7 cellular contexts compared by ENCODE assay signal in genomic region chr3:168094580-168094876, GRCh38. TPM values are rescaled to one million over a fixed set of nuclear protein-coding genes. Genes with fewer than 3 reads are reported as not detected.
DNase-seq lines count a peak whose midpoint lies in the region; ATAC-seq, FAIRE-seq and TF ChIP-seq lines count a peak whose summit lies in the region.

No MANE protein-coding gene starts in this region.

- TF ChIP-seq CTCF in H9 (conservative IDR thresholded peaks at IDR 0.05) (no peak), fibroblast of mammary gland (conservative IDR thresholded peaks at IDR 0.05; ENCODE audit: control insufficient read depth, insufficient read depth, low read depth, low read length) (no peak), pancreas (IDR thresholded peaks at IDR 0.05) (no peak)

- no CpG with 5 or more reads among the region's 9 CpGs for WGBS in H9 (ENCODE audit: extremely low coverage, insufficient read length, low lambda C conversion rate)
- WGBS in pancreas, 2 donors, result 0 to 1% methylated on average over 9 of the region's 9 CpGs

- no peak overlapping the region for H3K23ac ChIP-seq in H9 (ENCODE audit: insufficient read length, low read depth, low read length)

- H3K36me3 ChIP-seq in SK-N-MC (ENCODE audit: insufficient read depth, low read length) (no peaks in the 10 kb centered on the region), pancreas (no peaks in the 10 kb centered on the region)

- peaks cover 10% of the 10 kb centered on the region; the same call in 1 of the 2 replicates for H3K79me2 ChIP-seq in H9 (ENCODE audit: insufficient read depth, low read length)

- H3K4me3 ChIP-seq in SK-N-MC (peak overlapping the region; percentile 82), fibroblast of mammary gland (ENCODE audit: control insufficient read depth, low read depth, low read length) (peak overlapping the region; percentile 72), pancreas (peak overlapping the region; percentile 72 to 91 (median 86))

- no peak overlapping the region for H4K5ac ChIP-seq in H9 (ENCODE audit: insufficient read length, low read depth, low read length)

- no peak for DNase-seq in H9
- DNase-seq in SK-N-MC (ENCODE audit: low read depth, low spot score), result no peak
- no peak for DNase-seq in fibroblast of mammary gland (ENCODE audit: low read depth)
- no peak for DNase-seq in pancreas
- DNase-seq in SIG-M5 (lab: John Stamatoyannopoulos, UW), result no peak
- DNase-seq in EL, result no peak
- DNase-seq in mucosa of gallbladder (ENCODE audit: low spot score), result no peak

- H3K4me1 ChIP-seq in H9 (ENCODE audit: insufficient read depth, low read length) (peaks cover 6% of the 10 kb centered on the region), pancreas (peaks cover 23 to 41% (median 38%) of the 10 kb centered on the region in 3 donors)

- peaks cover 41 to 49% of the 10 kb centered on the region in 2 experiments for H3K4me1 Mint-ChIP-seq in H9

- no peak overlapping the region for H2BK120ac ChIP-seq in H9 (ENCODE audit: low read depth, low read length, poor library complexity, severe bottlenecking)

- no peak overlapping the region for H3K56ac ChIP-seq in H9 (ENCODE audit: insufficient read length, low read depth, low read length)

- ATAC-seq in pancreas, result peak in 1 of 4 donors; percentile 0

- H3K27me3 Mint-ChIP-seq in H9 (ENCODE audit: low read depth), result no peaks in the 10 kb centered on the region

- no peak overlapping the region for H2BK20ac ChIP-seq in H9 (ENCODE audit: low read depth, low read length, poor library complexity, severe bottlenecking)

- no peak overlapping the region for H2BK15ac ChIP-seq in H9 (ENCODE audit: low read depth, low read length)

- H3K18ac ChIP-seq in H9 (ENCODE audit: insufficient read length, low read depth, low read length), result no peak overlapping the region

- H3K4ac ChIP-seq in H9 (ENCODE audit: low read depth, low read length), result no peak overlapping the region

- H3K14ac ChIP-seq in H9 (ENCODE audit: insufficient read depth, low read length), result no peak overlapping the region

- H3K4me2 ChIP-seq in H9 (ENCODE audit: insufficient read depth, insufficient read length, low read length), result peak overlapping the region; percentile 99

- H4K91ac ChIP-seq in H9 (ENCODE audit: insufficient read length, low read depth, low read length), result no peak overlapping the region

- H2AK5ac ChIP-seq in H9 (ENCODE audit: insufficient read length, low read length), result no peak overlapping the region

- H3K9me3 ChIP-seq in H9 (ENCODE audit: control insufficient read depth, low read depth, low read length) (no peaks in the 10 kb centered on the region), SK-N-MC (ENCODE audit: low read depth, low read length) (no peaks in the 10 kb centered on the region), pancreas (no peaks in the 10 kb centered on the region)

- no peak overlapping the region for H2BK5ac ChIP-seq in H9 (ENCODE audit: insufficient read length, low read length)

- H3K4me3 Mint-ChIP-seq in H9, result peak overlapping the region; percentile 79 to 96

- no peaks in the 10 kb centered on the region for H3K9me3 Mint-ChIP-seq in H9

- H3T11ph ChIP-seq in H9 (ENCODE audit: low read length), result no peak overlapping the region

- H2BK12ac ChIP-seq in H9 (ENCODE audit: insufficient read length, low read depth, low read length), result no peak overlapping the region

- no peaks in the 10 kb centered on the region for H3K27me3 ChIP-seq in H9 (ENCODE audit: insufficient read depth, low read length)
- H3K27me3 ChIP-seq in pancreas, result no peaks in the 10 kb centered on the region

- no peaks in the 10 kb centered on the region; a peak in 1 of 7 replicates for H3K36me3 Mint-ChIP-seq in H9 (ENCODE audit: insufficient read depth in 1 of 3, low read depth in 3 of 3)

- intact Hi-C loops in pancreas (cut with DNase I), result no loop called here

- no peak overlapping the region for H3K9ac ChIP-seq in H9 (ENCODE audit: extremely low read depth, insufficient read length, low read length)
- H3K9ac ChIP-seq in SK-N-MC (ENCODE audit: insufficient read length), result no peak overlapping the region

- peaks cover 10% of the 10 kb centered on the region for H3K23me2 ChIP-seq in H9 (ENCODE audit: insufficient read length, low read depth, low read length, poor library complexity, severe bottlenecking)

- H2AFZ ChIP-seq in H9 (ENCODE audit: low read length), result no peak overlapping the region

- H3K27ac Mint-ChIP-seq in H9, result peak overlapping the region in 1 of 3 experiments; percentile 86; a peak in 1 of 7 replicates

- no peak overlapping the region for H4K8ac ChIP-seq in H9 (replicated peaks; ENCODE audit: insufficient read length, low read depth, low read length)

- H3K79me1 ChIP-seq in H9 (ENCODE audit: insufficient read depth, low read depth, low read length, poor library complexity, severe bottlenecking), result no peaks in the 10 kb centered on the region

- H4K20me1 ChIP-seq in H9 (ENCODE audit: control insufficient read depth, insufficient read depth, insufficient read length), result no peaks in the 10 kb centered on the region

- no peak overlapping the region for H3K27ac ChIP-seq in H9 (ENCODE audit: insufficient read length, low read depth, low read length)
- no peak overlapping the region for H3K27ac ChIP-seq in SK-N-MC
- peak overlapping the region; percentile 78 to 96 (median 91) for H3K27ac ChIP-seq in pancreas

- no peak for FAIRE-seq in pancreas (lab: Jason Lieb, UNC)

RNA-seq across cellular contexts. Expression of gene GOLIM4, which starts 1.2 kb away (rescaled TPM):
- total RNA-seq in H9 (2021), result 24.6 and 27.2 TPM in 2 replicates
- total RNA-seq in pancreas, result 10 to 100 TPM in 3 of 6 donors, 1 to 10 TPM in 3; 5.6 to 17.6 (median 10.5) TPM
- 1 to 10 TPM; 8.0 to 8.4 TPM for polyA plus RNA-seq in pancreas
- total RNA-seq in mucosa of gallbladder, result 76.6 TPM

Comparison
In these comparisons a context has a peak if more than half of its experiments do, and no peak if none do; other contexts are left out.
1. H3K27ac ChIP-seq: peak in pancreas (4 of 4); none in H9 (single experiment) and SK-N-MC (single experiment).
2. Peak in every context shown above with its lines, with median percentiles within 50 percentile points of each other: H3K4me3 ChIP-seq.